In the genomic region with DNA sequence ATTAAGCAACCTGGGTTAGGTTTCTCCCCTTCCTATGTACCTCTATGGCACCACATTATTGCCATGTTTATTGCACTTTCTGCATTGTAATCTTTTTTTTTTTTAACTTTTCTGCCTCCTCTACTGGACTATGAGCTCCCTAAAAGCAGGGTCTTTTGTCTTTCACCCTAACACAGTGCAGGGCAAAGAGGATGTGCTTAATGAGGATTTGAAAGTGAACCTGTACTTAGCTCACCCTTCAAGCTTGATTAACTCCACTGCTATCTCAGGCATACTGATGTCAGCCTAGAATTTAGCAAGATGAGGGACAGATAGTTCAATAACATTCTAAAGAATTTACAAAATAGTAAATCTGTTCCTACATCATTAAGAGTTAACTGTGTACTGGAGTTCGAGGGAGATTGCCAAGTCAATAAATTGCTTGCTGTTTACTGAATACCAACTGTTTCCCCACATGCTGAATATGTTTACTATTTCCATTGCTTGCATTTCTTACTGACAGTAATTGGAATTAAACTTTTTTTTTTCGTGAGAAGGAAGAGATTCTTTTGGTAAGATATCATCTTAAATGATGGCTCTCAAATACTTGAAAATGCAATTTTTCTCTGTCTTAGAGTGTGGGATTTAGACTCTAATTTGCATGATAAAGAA, we compare ENCODE assay signal across 12 cellular contexts. TPM values are rescaled to one million over a fixed set of nuclear protein-coding genes. Genes with fewer than 3 reads are reported as not detected.
DNase-seq lines count a peak whose midpoint lies in the region; ATAC-seq, FAIRE-seq and TF ChIP-seq lines count a peak whose summit lies in the region.
"Had no signal": no experiment of that assay in that cellular context is flagged by ENCODE, and none has a peak within 500 bp of the region (broad histone marks: within the 10 kb centered on the region; RNA-seq: fewer than 3 reads in every experiment).

No MANE protein-coding gene starts in this region.

- FAIRE-seq in GM12892 (lab: Jason Lieb, UNC) (peak; percentile 83), RCC 7860 (lab: Jason Lieb, UNC) (no peak)

- ATAC-seq in GM19438 (IDR thresholded peaks at IDR 0.05; ENCODE audit: low read depth, unreplicated experiment): peak; percentile 99
- peak; percentile 100 for ATAC-seq in HG02885 (IDR thresholded peaks at IDR 0.05; ENCODE audit: poor library complexity, unreplicated experiment)
- ATAC-seq: CD8-positive, alpha-beta T cell had no signal

- DNase-seq in GM12892 (ENCODE audit: insufficient read length) (no peak), NAMALWA (ENCODE audit: low spot score) (peak; percentile 53), hepatic stellate cell (ENCODE audit: low spot score) (no peak), iPS-NIHi7 (ENCODE audit: extremely low spot score) (no peak), RCC 7860 (ENCODE audit: low spot score) (no peak), NCI-H2196 treated with DMSO at 0.1 percent for 48 hours (lab: John Stamatoyannopoulos, UW; ENCODE audit: unreplicated experiment) (no peak)
- DNase-seq: CD8-positive, alpha-beta T cell; H7; MV-4-11; T-helper 9 cell had no signal

- no peak for TF ChIP-seq POLR2A in GM12892 (IDR thresholded peaks at IDR 0.05; ENCODE audit: low read depth, low read length)

RNA-seq across cellular contexts. Expression of gene PPARG, which starts 15.7 kb away (rescaled TPM):
- 0.25 TPM for polyA plus RNA-seq in GM12892 (2012; ENCODE audit: missing spikeins)
